10 cellular contexts compared by ENCODE assay signal in the genomic region with DNA sequence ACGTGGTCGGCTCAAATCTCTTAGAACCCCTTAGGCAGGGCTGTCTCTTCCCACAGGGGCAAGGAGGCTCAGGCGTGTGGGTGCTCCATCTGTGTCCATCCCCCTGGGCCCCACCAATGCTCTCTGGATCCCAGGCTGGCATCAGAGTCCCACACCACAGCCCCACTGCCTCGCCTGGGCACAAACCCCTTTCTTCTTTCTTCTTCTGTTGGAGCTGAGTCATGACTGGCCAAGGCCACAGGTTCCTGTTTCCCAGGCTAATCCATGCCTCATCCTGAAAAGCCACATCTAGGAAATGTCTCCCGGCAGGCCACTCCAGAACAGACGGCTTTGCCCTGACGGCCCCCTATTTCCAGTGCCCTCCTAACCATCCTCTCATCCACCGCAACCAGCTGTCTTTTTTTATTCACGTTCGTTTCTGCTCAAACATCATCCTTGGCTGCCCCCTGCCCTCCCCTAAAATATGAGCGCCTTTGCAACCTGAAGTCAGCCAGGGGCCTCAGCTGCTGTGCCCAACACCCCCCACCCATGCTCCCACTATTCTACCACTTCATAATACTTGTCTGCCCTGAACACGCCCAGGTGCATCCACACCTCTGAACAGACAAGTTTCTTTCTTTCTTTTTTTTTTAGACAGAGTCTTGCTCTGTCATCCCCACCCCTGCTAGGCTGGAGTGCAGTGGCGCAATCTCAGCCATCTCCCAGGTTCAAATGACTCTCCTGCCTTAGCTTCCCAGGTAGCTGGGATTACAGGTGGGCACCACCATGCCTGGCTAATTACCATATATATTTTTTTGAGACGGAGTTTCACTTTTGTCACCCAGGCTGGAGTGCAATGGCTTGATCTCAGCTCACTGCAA. TPM values are rescaled to one million over a fixed set of nuclear protein-coding genes. Genes with fewer than 3 reads are reported as not detected.
DNase-seq lines count a peak whose midpoint lies in the region; ATAC-seq, FAIRE-seq and TF ChIP-seq lines count a peak whose summit lies in the region.
"Had no signal": no experiment of that assay in that cellular context is flagged by ENCODE, and none has a peak within 500 bp of the region (broad histone marks: within the 10 kb centered on the region; RNA-seq: fewer than 3 reads in every experiment).

No MANE protein-coding gene starts in this region.

- no peak overlapping the region for H3K4me3 ChIP-seq in Jurkat, Clone E6-1 (ENCODE audit: low read length)
- H3K4me3 ChIP-seq in testis = no peak overlapping the region
- H3K4me3 ChIP-seq: SK-N-MC had no signal

- FAIRE-seq in GM19239 (lab: Jason Lieb, UNC) = no peak

- WGBS in testis, 2 donors = 54 to 59% methylated on average over 14 of the region's 14 CpGs

- intact Hi-C loops in testis (cut with DNase I; ENCODE audit: low total_unique reads) = no loop called here

- no peak for ATAC-seq in HG03039 (IDR thresholded peaks at IDR 0.05; ENCODE audit: unreplicated experiment)

- TF ChIP-seq CTCF in testis (IDR thresholded peaks at IDR 0.05) = no peak

- H3K27me3 ChIP-seq in testis = no peaks in the 10 kb centered on the region

- H3K27ac ChIP-seq in testis = peak overlapping the region; percentile 48 to 80
- H3K27ac ChIP-seq: parathyroid adenoma, SK-N-MC had no signal

- DNase-seq in Jurkat, Clone E6-1 (ENCODE audit: low read depth, low spot score) = peak; percentile 43
- peak; percentile 70 for DNase-seq in amniotic epithelial cell (ENCODE audit: low read depth)
- peak; percentile 37 for DNase-seq in left kidney (ENCODE audit: low read depth, low spot score)
- DNase-seq in testis = no peak
- no peak for DNase-seq in GM19239 (ENCODE audit: insufficient read length, low spot score)
- no peak for DNase-seq in cerebellar cortex (ENCODE audit: low spot score)
- DNase-seq: MM.1S had no signal

- no peaks in the 10 kb centered on the region for H3K36me3 ChIP-seq in testis (ENCODE audit: low read depth, missing control alignments)

- H3K9me3 ChIP-seq in testis = no peaks in the 10 kb centered on the region

- TF ChIP-seq POLR2A in testis (IDR thresholded peaks at IDR 0.05) = no peak

- peaks cover 53% of the 10 kb centered on the region for H3K4me1 ChIP-seq in testis

RNA-seq across cellular contexts. Expression of gene CEP295NL, which starts 27.0 kb away (rescaled TPM):
- not detected for polyA plus RNA-seq in Jurkat, Clone E6-1 (2012; ENCODE audit: insufficient read depth, insufficient read length)
- total RNA-seq in testis = 10 to 100 TPM; 32.3 to 77.1 TPM
- 100 TPM for polyA plus RNA-seq in testis (ENCODE audit: insufficient read depth, low read depth, low replicate concordance)

RNA-seq across cellular contexts. Expression of gene USP36, which starts 35.4 kb away (rescaled TPM):
- polyA plus RNA-seq in Jurkat, Clone E6-1 (2012; ENCODE audit: insufficient read depth, insufficient read length) = 41.3 TPM
- 10 to 100 TPM; 77.5 to 79.8 TPM for total RNA-seq in testis
- 32.8 TPM for polyA plus RNA-seq in testis (ENCODE audit: insufficient read depth, low read depth, low replicate concordance)

RNA-seq across cellular contexts. Expression of gene TIMP2, which starts 49.2 kb away (rescaled TPM):
- polyA plus RNA-seq in Jurkat, Clone E6-1 (2012; ENCODE audit: insufficient read depth, insufficient read length) = 25.9 TPM
- 100 to 1,000 TPM; 262 to 482 TPM for total RNA-seq in testis
- 465 TPM for polyA plus RNA-seq in testis (ENCODE audit: insufficient read depth, low read depth, low replicate concordance)

Comparison
In these comparisons a context has a peak if more than half of its experiments do, and no peak if none do; other contexts are left out.
1. DNase-seq: peak in Jurkat, Clone E6-1 (single experiment), amniotic epithelial cell (single experiment) and left kidney (single experiment); none in testis (single experiment), GM19239 (single experiment) and cerebellar cortex (single experiment).